15 cellular contexts compared by ENCODE assay signal in the genomic region with DNA sequence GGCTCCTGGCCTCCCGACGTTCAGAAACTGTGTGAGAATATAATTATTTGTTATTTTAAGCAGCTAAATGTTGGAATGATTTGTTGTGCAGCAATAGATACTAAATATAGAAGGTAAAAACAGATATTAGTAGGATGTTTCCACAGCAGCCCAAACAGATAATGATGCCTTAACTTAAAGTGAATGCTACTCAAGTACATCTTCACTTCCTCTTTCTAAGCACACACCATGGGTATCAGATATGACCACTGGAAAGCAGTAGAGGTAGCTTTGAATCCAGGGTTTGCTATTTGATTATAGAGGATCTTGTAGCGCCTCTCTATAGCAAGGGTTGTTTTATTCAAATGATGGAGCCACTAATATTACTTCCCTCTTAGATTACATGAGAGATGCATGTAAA. TPM values are rescaled to one million over a fixed set of nuclear protein-coding genes. Genes with fewer than 3 reads are reported as not detected.
DNase-seq lines count a peak whose midpoint lies in the region; ATAC-seq and TF ChIP-seq lines count a peak whose summit lies in the region.
"Had no signal": no experiment of that assay in that cellular context is flagged by ENCODE, and none has a peak within 500 bp of the region (broad histone marks: within the 10 kb centered on the region; RNA-seq: fewer than 3 reads in every experiment).

No MANE protein-coding gene starts in this region.

- no peaks in the 10 kb centered on the region for H3K79me2 ChIP-seq in Karpas-422 (ENCODE audit: low read length)

- no peaks in the 10 kb centered on the region for H4K20me1 ChIP-seq in Karpas-422 (ENCODE audit: insufficient read depth, low read depth, low read length)

- TF ChIP-seq POLR2A in Peyer's patch (IDR thresholded peaks at IDR 0.05) = no peak

- no peaks in the 10 kb centered on the region for H3K27me3 ChIP-seq in Karpas-422 (ENCODE audit: low read length)
- no peaks in the 10 kb centered on the region for H3K27me3 ChIP-seq in Peyer's patch

- H3K4me3 ChIP-seq in Karpas-422 (ENCODE audit: low read length) (no peak overlapping the region), Peyer's patch (no peak overlapping the region)

- H3K9me3 ChIP-seq in Karpas-422 (ENCODE audit: low read length) (no peaks in the 10 kb centered on the region), Peyer's patch (no peaks in the 10 kb centered on the region)

- ATAC-seq in GM18517 (IDR thresholded peaks at IDR 0.05; ENCODE audit: unreplicated experiment) (peak; percentile 83), GM21360 (IDR thresholded peaks at IDR 0.05; ENCODE audit: unreplicated experiment) (peak; percentile 73), HG02981 (IDR thresholded peaks at IDR 0.05; ENCODE audit: unreplicated experiment) (peak; percentile 91)
- ATAC-seq: activated CD8-positive, alpha-beta memory T cell treated with anti-CD3 and anti-CD28 coated beads, Interleukin-2, amount 10 ng/mL, durations not matched to agents 7 days and 5 days; left ventricle myocardium superior; T-helper 17 cell had no signal

- H3K9ac ChIP-seq in Karpas-422 (ENCODE audit: low read length) = no peak overlapping the region

- DNase-seq in Karpas-422 = peak; percentile 48
- DNase-seq in posterior vena cava (ENCODE audit: low spot score) = no peak
- DNase-seq in NCI-H82 treated with DMSO at 0.1 percent for 48 hours (lab: John Stamatoyannopoulos, UW; ENCODE audit: unreplicated experiment) = no peak
- no peak for DNase-seq in Peyer's patch
- no peak for DNase-seq in SIG-M5 treated with dmso at 0.1 percent for 504 hours (lab: John Stamatoyannopoulos, UW; ENCODE audit: unreplicated experiment)
- DNase-seq: activated CD8-positive, alpha-beta memory T cell treated with anti-CD3 and anti-CD28 coated beads, Interleukin-2, amount 10 ng/mL, durations not matched to agents 7 days and 5 days; amniotic stem cell; CD4-positive, CD25-positive, alpha-beta regulatory T cell; left ventricle myocardium superior; NCI-H774; stimulated activated CD4-positive, alpha-beta T cell treated with anti-CD3 and anti-CD28 coated beads, Interleukin-4, amount 100 ng/mL, for 1 hour; T-helper 17 cell had no signal

- H3K36me3 ChIP-seq in Karpas-422 (ENCODE audit: insufficient read depth, low read length) = no peaks in the 10 kb centered on the region
- no peaks in the 10 kb centered on the region for H3K36me3 ChIP-seq in Peyer's patch

- H3K27ac ChIP-seq in Karpas-422 (ENCODE audit: low read length) (no peak overlapping the region), Peyer's patch (no peak overlapping the region)

- no peak overlapping the region for H3K4me2 ChIP-seq in Karpas-422 (ENCODE audit: low read depth, low read length, poor library complexity, severe bottlenecking)

- H3K4me1 ChIP-seq in Karpas-422 (ENCODE audit: low read length) (peaks cover 15% of the 10 kb centered on the region), Peyer's patch (no peaks in the 10 kb centered on the region)

- intact Hi-C loops in posterior vena cava (cut with DNase I) = loop anchor here in 1 of 2 donors (5.0 kb wide), 1 partner anchor 850 kb away; no protein-coding TSS in a partner anchor

- H2AFZ ChIP-seq in Karpas-422 (ENCODE audit: low read length) = no peak overlapping the region

- H3K9me2 ChIP-seq in Karpas-422 (replicated peaks; ENCODE audit: insufficient read depth, low read length) = no peaks in the 10 kb centered on the region

- peak in 1 of 6 experiments; percentile 3 for TF ChIP-seq CTCF in Peyer's patch (IDR thresholded peaks at IDR 0.05)

RNA-seq across cellular contexts. Expression of gene BET1, which starts 38.2 kb away (rescaled TPM):
- 16.8 and 28.0 TPM in 2 replicates for total RNA-seq in Karpas-422 (2014; rRNA removed; shearing (Covaris generic); ENCODE audit: low replicate concordance)
- total RNA-seq in posterior vena cava = 10 to 100 TPM; 17.0 to 19.2 TPM
- total RNA-seq in Peyer's patch = 10 to 100 TPM; 26.1 to 44.6 (median 30.2) TPM
